In the genomic region with DNA sequence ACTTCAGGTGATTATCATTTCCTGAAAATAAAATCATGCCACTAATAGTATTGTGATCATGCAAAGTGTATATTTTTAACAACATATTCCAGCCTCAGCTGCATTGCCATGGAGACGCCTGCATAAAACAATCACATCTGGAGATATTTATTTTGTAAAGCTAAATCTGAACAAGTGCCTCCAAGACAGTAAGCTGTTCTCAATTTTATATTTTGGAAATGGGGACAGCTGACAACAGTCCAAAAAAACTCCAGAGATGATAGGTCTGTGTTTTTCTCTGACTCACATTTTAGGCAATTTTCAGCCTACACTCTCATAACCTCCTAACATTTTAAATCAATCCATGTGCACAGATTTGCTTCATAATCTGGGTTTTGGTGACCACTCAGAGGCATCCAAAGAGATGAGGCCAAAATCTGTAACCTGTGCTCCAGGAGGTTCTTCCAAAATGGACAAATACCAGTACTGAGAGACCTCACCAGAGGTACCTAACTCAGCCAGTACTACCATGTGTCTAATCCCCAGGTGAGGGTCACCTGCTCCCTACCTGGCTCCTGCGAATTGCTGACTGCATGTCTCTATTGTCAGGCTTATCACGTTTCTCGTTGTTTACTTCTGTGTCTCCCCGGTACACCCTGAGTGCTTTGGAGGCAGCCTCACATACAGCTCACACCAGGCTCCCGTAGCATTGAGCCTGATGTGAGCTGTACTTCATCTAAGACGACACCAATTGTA, we compare ENCODE assay signal across 15 cellular contexts.
A peak's percentile ranks its signal among the peaks of the same experiment; 100 is the strongest.
DNase-seq lines count a peak whose midpoint lies in the region; ATAC-seq and TF ChIP-seq lines count a peak whose summit lies in the region.
"Had no signal": no experiment of that assay in that cellular context is flagged by ENCODE, and none has a peak within 500 bp of the region (broad histone marks: within the 10 kb centered on the region; RNA-seq: fewer than 3 reads in every experiment).

No MANE protein-coding gene starts in this region.

- peak overlapping the region; percentile 99 for H3K27ac Mint-ChIP-seq in chondrocyte (ENCODE audit: unreplicated experiment)
- H3K27ac Mint-ChIP-seq: CD4-positive, alpha-beta T cell had no signal

- peaks cover 77% of the 10 kb centered on the region for H3K4me1 Mint-ChIP-seq in chondrocyte (ENCODE audit: low read depth)

- no peak for TF ChIP-seq CTCF in chondrocyte (IDR thresholded peaks at IDR 0.05)
- TF ChIP-seq CTCF in right atrium auricular region (IDR thresholded peaks at IDR 0.05) = no peak
- TF ChIP-seq CTCF in stomach (IDR thresholded peaks at IDR 0.05) = no peak
- no peak for TF ChIP-seq CTCF in dorsolateral prefrontal cortex (IDR thresholded peaks at IDR 0.05 in 54 of 56, conservative IDR thresholded peaks at IDR 0.05 in 2 of 56; ENCODE audit: low read depth in 1 of 56, partially characterized antibody in 56 of 56)

- 39 to 54% (median 43%) methylated on average over 7 of the region's 7 CpGs for WGBS in stomach, 5 donors

- peak overlapping the region; percentile 81 to 84 for H3K27ac ChIP-seq in right atrium auricular region
- peak overlapping the region; percentile 44 to 87 (median 86) for H3K27ac ChIP-seq in stomach
- peak overlapping the region in 14 of 59 donors; percentile 18 to 69 (median 37) for H3K27ac ChIP-seq in dorsolateral prefrontal cortex

- no peak overlapping the region for H3K4me3 Mint-ChIP-seq in chondrocyte (ENCODE audit: unreplicated experiment)
- H3K4me3 Mint-ChIP-seq: CD4-positive, alpha-beta T cell had no signal

- H3K27me3 Mint-ChIP-seq in chondrocyte (ENCODE audit: low read depth) = no peaks in the 10 kb centered on the region

- DNase-seq in GM04504 (ENCODE audit: low read depth) (peak; percentile 92), chondrocyte (ENCODE audit: low spot score) (no peak), right atrium auricular region (ENCODE audit: low spot score) (no peak), stomach (no peak), dorsolateral prefrontal cortex (no peak)
- no peak for DNase-seq in stimulated activated CD4-positive, alpha-beta T cell treated with anti-CD3 and anti-CD28 coated beads, Interleukin-15, amount 100 ng/mL, for 24 hours
- DNase-seq: activated naive CD4-positive, alpha-beta T cell treated with Interleukin-2 at 50 U/mL for 16 hours; caudate nucleus; CD4-positive, alpha-beta T cell; erythroblast; KBM-7; NCI-H1694; NCI-H69; T1000 had no signal

- no peak for TF ChIP-seq EP300 in stomach (IDR thresholded peaks at IDR 0.05)

- H3K4me3 ChIP-seq in right atrium auricular region = no peak overlapping the region
- H3K4me3 ChIP-seq in stomach = no peak overlapping the region
- no peak overlapping the region for H3K4me3 ChIP-seq in dorsolateral prefrontal cortex

- TF ChIP-seq POLR2A in stomach (IDR thresholded peaks at IDR 0.05) = no peak

- no peaks in the 10 kb centered on the region for H3K9me3 Mint-ChIP-seq in chondrocyte (ENCODE audit: low read depth)
- H3K9me3 Mint-ChIP-seq: CD4-positive, alpha-beta T cell had no signal

- peaks cover 17% of the 10 kb centered on the region for H3K36me3 ChIP-seq in right atrium auricular region
- H3K36me3 ChIP-seq in stomach = peaks cover 0 to 12% (median 0%) of the 10 kb centered on the region in 4 donors

- H3K27me3 ChIP-seq in right atrium auricular region (no peaks in the 10 kb centered on the region), stomach (peaks cover 0 to 3% (median 0%) of the 10 kb centered on the region in 3 donors), dorsolateral prefrontal cortex (no peaks in the 10 kb centered on the region)

- peaks cover 0 to 95% of the 10 kb centered on the region in 2 donors for H3K4me1 ChIP-seq in right atrium auricular region
- H3K4me1 ChIP-seq in stomach = peaks cover 4 to 59% (median 34%) of the 10 kb centered on the region in 4 donors

- H3K9me3 ChIP-seq in right atrium auricular region (no peaks in the 10 kb centered on the region), stomach (no peaks in the 10 kb centered on the region)

- H3K36me3 Mint-ChIP-seq in chondrocyte (ENCODE audit: low read depth) = peaks cover 27% of the 10 kb centered on the region

- ATAC-seq in GM21529 (IDR thresholded peaks at IDR 0.05; ENCODE audit: unreplicated experiment) = no peak

- intact Hi-C loops in stomach (cut with DNase I; ENCODE audit: low total_unique reads) = no loop called here
- intact Hi-C loops in dorsolateral prefrontal cortex (cut with DNase I) = no loop called here
